In genomic region chr2:100588071-100588786, GRCh38 we compare ENCODE assay signal across 9 cellular contexts. TPM values are rescaled to one million over a fixed set of nuclear protein-coding genes. Genes with fewer than 3 reads are reported as not detected.
DNase-seq lines count a peak whose midpoint lies in the region; ATAC-seq and TF ChIP-seq lines count a peak whose summit lies in the region.
"Had no signal": no experiment of that assay in that cellular context is flagged by ENCODE, and none has a peak within 500 bp of the region (broad histone marks: within the 10 kb centered on the region; RNA-seq: fewer than 3 reads in every experiment).

No MANE protein-coding gene starts in this region.

- H3K27ac ChIP-seq in RWPE2 (ENCODE audit: poor library complexity, severe bottlenecking) = no peak overlapping the region

- no peak overlapping the region for H3K4me3 ChIP-seq in RWPE2 (ENCODE audit: severe bottlenecking)

- peaks cover 6% of the 10 kb centered on the region for H3K4me1 ChIP-seq in RWPE2 (ENCODE audit: insufficient read depth, poor library complexity, severe bottlenecking)

- H3K9me3 ChIP-seq in RWPE2 (ENCODE audit: severe bottlenecking) = no peaks in the 10 kb centered on the region

- no peak for TF ChIP-seq CTCF in RWPE2 (IDR thresholded peaks at IDR 0.05; ENCODE audit: poor library complexity, severe bottlenecking)

- peak; percentile 31 for DNase-seq in Caki2 (ENCODE audit: low read depth)
- DNase-seq in RWPE2 (ENCODE audit: low spot score) = no peak
- peak; percentile 75 for DNase-seq in fibroblast of peridontal ligament (ENCODE audit: extremely low read depth)
- DNase-seq in NCI-H1092 (lab: John Stamatoyannopoulos, UW) = no peak
- no peak for DNase-seq in NCI-H82 treated with DMSO at 0.1 percent for 48 hours (lab: John Stamatoyannopoulos, UW; ENCODE audit: unreplicated experiment)
- no peak for DNase-seq in DMS153 (lab: John Stamatoyannopoulos, UW)
- DNase-seq: nucleus accumbens had no signal

- H3K36me3 ChIP-seq in RWPE2 (ENCODE audit: low read depth) = no peaks in the 10 kb centered on the region

- in situ Hi-C loops in Caki2 (cut with HindIII; ENCODE audit: low pct_unique_long_range_greater_than_20kb, low sequenced_read_pairs) = no loop called here

- peak; percentile 63 for ATAC-seq in GM21825 (IDR thresholded peaks at IDR 0.05; ENCODE audit: unreplicated experiment)
- ATAC-seq in RWPE2 (ENCODE audit: low read depth) = peak; percentile 40; the same call in 1 of the 3 replicates
- ATAC-seq in GM18870 (IDR thresholded peaks at IDR 0.05; ENCODE audit: unreplicated experiment) = no peak

- no peaks in the 10 kb centered on the region for H3K27me3 ChIP-seq in RWPE2 (ENCODE audit: insufficient read depth, poor library complexity, severe bottlenecking)

RNA-seq across cellular contexts. Expression of gene PDCL3, which starts 25.4 kb away (rescaled TPM):
- total RNA-seq in Caki2 (2014; rRNA removed; shearing (Covaris generic); ENCODE audit: low replicate concordance) = 30.4 and 36.3 TPM in 2 replicates

Comparison
In these comparisons a context has a peak if more than half of its experiments do, and no peak if none do; other contexts are left out.
1. DNase-seq: peak in Caki2 (single experiment) and fibroblast of peridontal ligament (single experiment); none in RWPE2 (single experiment), NCI-H1092 (single experiment), NCI-H82 treated with DMSO at 0.1 percent for 48 hours (single experiment) and DMS153 (single experiment).